ENCODE assay signal across 24 cellular contexts in the genomic region with DNA sequence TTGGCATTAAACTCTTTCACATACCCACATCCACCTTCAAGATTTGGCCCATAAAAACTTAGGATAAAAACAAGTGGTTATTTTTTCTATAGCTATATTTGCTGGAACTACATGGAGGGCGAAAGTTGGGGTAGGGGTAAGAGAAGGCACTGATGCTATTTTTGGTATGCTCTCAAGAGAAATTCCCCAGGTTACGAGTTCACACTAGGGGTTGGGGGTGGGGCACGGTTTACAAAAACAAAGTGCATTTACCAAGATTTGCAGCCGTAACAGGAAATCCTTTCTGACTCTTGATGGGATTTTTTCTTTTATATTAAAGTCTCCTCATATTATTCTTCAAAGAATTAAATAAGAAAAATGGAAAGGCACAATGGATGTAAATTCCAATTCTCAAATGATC.
"Had no signal": no experiment of that assay in that cellular context is flagged by ENCODE, and none has a peak within 500 bp of the region (broad histone marks: within the 10 kb centered on the region; RNA-seq: fewer than 3 reads in every experiment).

No MANE protein-coding gene starts in this region.

- H3K36me3 ChIP-seq: left ventricle myocardium inferior, lower lobe of right lung, neural progenitor cell, ovary, right atrium auricular region, sigmoid colon, stomach, thoracic aorta, transverse colon had no signal

- H3K4me3 ChIP-seq: coronary artery, heart left ventricle, left ventricle myocardium inferior, lower lobe of right lung, neural progenitor cell, ovary, right atrium auricular region, sigmoid colon, skin epidermis, stomach, thoracic aorta, transverse colon had no signal

- H3K27ac Mint-ChIP-seq: immature natural killer cell; memory B cell; mesothelial cell of epicardium; natural killer cell treated with Interleukin-12 subunit alpha and Interleukin-12 subunit beta and Interleukin-15 and Interleukin-18, amount 100 ng/mL, for 72 hours; neural progenitor cell had no signal

- H3K36me3 Mint-ChIP-seq: memory B cell; mesothelial cell of epicardium; natural killer cell treated with Interleukin-12 subunit alpha and Interleukin-12 subunit beta and Interleukin-15 and Interleukin-18, amount 100 ng/mL, for 72 hours; neural progenitor cell had no signal

- ATAC-seq: esophagus mucosa; heart left ventricle; left cardiac atrium; lower lobe of right lung; natural killer cell treated with Interleukin-12 subunit alpha and Interleukin-12 subunit beta and Interleukin-15 and Interleukin-18, amount 100 ng/mL, for 72 hours had no signal

- H3K4me3 Mint-ChIP-seq: immature natural killer cell; memory B cell; mesothelial cell of epicardium; natural killer cell treated with Interleukin-12 subunit alpha and Interleukin-12 subunit beta and Interleukin-15 and Interleukin-18, amount 100 ng/mL, for 72 hours; neural progenitor cell had no signal

- H3K4me2 ChIP-seq: neural progenitor cell had no signal

- H3K9ac ChIP-seq: neural progenitor cell had no signal

- H3K27ac ChIP-seq: coronary artery, heart left ventricle, left ventricle myocardium inferior, lower lobe of right lung, neural progenitor cell, ovary, right atrium auricular region, sigmoid colon, skin epidermis, stomach, thoracic aorta, transverse colon had no signal

- H3K9me3 Mint-ChIP-seq: immature natural killer cell, memory B cell, mesothelial cell of epicardium, neural progenitor cell had no signal

- H3K4me1 ChIP-seq: left ventricle myocardium inferior, lower lobe of right lung, right atrium auricular region, sigmoid colon, stomach, transverse colon had no signal

- H3K9me3 ChIP-seq: heart left ventricle, left ventricle myocardium inferior, lower lobe of right lung, ovary, right atrium auricular region, sigmoid colon, stomach, thoracic aorta, transverse colon had no signal

- H3K27me3 ChIP-seq: ovary, right atrium auricular region had no signal

- H2AFZ ChIP-seq: neural progenitor cell had no signal

- FAIRE-seq: endometrium, frontal cortex, kidney had no signal

- DNase-seq: effector CD8-positive, alpha-beta T cell; heart left ventricle; hippocampal formation; immature natural killer cell; kidney; left cardiac atrium; left ventricle myocardium inferior; lower lobe of right lung; ovary; sigmoid colon; stimulated activated CD4-positive, alpha-beta T cell treated with anti-CD3 and anti-CD28 coated beads, Interleukin-12 subunit alpha, Interleukin-12 subunit beta, amount 100 ng/mL, for 4 hours; stomach; transverse colon had no signal
